Comparison of ENCODE assay signal across 1 cellular context in the genomic region with DNA sequence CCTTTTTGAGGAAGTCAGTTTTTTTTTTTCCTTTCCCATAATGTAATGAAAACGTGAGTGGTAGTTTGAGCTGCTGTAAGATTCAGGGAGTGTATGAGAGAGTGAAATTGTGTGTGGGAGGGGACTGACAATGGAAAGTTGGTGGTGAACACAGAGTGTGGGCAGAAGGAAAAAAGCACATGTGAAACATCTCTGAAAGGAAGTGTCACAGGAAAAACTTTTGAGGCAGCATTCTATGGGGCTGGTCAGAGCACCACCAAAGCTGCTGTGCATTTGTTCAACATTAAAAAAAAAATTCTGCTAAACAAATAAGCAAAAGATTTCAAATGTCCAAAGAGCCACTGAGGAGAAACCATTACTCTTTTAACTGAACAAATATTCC.
A peak's percentile ranks its signal among the peaks of the same experiment; 100 is the strongest.
TF ChIP-seq lines count a peak whose summit lies in the region.

No MANE protein-coding gene starts in this region.

TF ChIP-seq in GM12878, 131 proteins besides CTCF, POLR2A, EP300 and RAD21 (continued from another document):
- TF ChIP-seq, protein P1, sequence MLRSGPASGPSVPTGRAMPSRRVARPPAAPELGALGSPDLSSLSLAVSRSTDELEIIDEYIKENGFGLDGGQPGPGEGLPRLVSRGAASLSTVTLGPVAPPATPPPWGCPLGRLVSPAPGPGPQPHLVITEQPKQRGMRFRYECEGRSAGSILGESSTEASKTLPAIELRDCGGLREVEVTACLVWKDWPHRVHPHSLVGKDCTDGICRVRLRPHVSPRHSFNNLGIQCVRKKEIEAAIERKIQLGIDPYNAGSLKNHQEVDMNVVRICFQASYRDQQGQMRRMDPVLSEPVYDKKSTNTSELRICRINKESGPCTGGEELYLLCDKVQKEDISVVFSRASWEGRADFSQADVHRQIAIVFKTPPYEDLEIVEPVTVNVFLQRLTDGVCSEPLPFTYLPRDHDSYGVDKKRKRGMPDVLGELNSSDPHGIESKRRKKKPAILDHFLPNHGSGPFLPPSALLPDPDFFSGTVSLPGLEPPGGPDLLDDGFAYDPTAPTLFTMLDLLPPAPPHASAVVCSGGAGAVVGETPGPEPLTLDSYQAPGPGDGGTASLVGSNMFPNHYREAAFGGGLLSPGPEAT (IDR thresholded peaks at IDR 0.05; ENCODE audit: low read depth), result peak; percentile 93
- TF ChIP-seq, protein P2, sequence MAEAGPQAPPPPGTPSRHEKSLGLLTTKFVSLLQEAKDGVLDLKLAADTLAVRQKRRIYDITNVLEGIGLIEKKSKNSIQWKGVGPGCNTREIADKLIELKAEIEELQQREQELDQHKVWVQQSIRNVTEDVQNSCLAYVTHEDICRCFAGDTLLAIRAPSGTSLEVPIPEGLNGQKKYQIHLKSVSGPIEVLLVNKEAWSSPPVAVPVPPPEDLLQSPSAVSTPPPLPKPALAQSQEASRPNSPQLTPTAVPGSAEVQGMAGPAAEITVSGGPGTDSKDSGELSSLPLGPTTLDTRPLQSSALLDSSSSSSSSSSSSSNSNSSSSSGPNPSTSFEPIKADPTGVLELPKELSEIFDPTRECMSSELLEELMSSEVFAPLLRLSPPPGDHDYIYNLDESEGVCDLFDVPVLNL (IDR thresholded peaks at IDR 0.05; ENCODE audit: low read depth, low read length), result no peak
- TF ChIP-seq MEF2A (IDR thresholded peaks at IDR 0.05; ENCODE audit: insufficient read depth, low read depth, low read length) (no peak), MYC (IDR thresholded peaks at IDR 0.05; ENCODE audit: insufficient read depth, insufficient read length, insufficient replicate concordance, low read length, severe bottlenecking) (no peak), BACH1 (IDR thresholded peaks at IDR 0.05; ENCODE audit: borderline replicate concordance) (no peak; the same call in 1 of the 2 replicates), TAF1 (IDR thresholded peaks at IDR 0.05; ENCODE audit: borderline replicate concordance, low read depth, low read length) (no peak), MEF2B (IDR thresholded peaks at IDR 0.05; ENCODE audit: partially characterized antibody, poor library complexity, severe bottlenecking) (no peak), DPF2 (IDR thresholded peaks at IDR 0.05) (peak; percentile 65; the same call in 1 of the 2 replicates), ETV6 (conservative IDR thresholded peaks at IDR 0.05 in 1 of 2, IDR thresholded peaks at IDR 0.05 in 1 of 2; ENCODE audit: borderline replicate concordance in 1 of 2, low read depth in 1 of 2) (peak in 1 of 2 experiments; percentile 98; a peak in 2 of 4 replicates), JUNB (IDR thresholded peaks at IDR 0.05) (no peak), TCF12 (IDR thresholded peaks at IDR 0.05; ENCODE audit: low read depth, low read length) (peak; percentile 44; the same call in 1 of the 2 replicates), BCL11A (IDR thresholded peaks at IDR 0.05; ENCODE audit: low read depth, low read length) (peak; percentile 71; the same call in 1 of the 2 replicates), SIX5 (IDR thresholded peaks at IDR 0.05; ENCODE audit: low read depth, low read length, severe bottlenecking) (no peak), FOXM1 (IDR thresholded peaks at IDR 0.05; ENCODE audit: low read depth, low read length) (peak; percentile 83; the same call in 1 of the 2 replicates), IRF4 (IDR thresholded peaks at IDR 0.05; ENCODE audit: low read depth, low read length) (peak; percentile 65; the same call in 1 of the 2 replicates), KDM1A (IDR thresholded peaks at IDR 0.05; ENCODE audit: borderline replicate concordance) (no peak), ZBED1 (IDR thresholded peaks at IDR 0.05; ENCODE audit: borderline replicate concordance) (peak; percentile 72; the same call in 1 of the 2 replicates), EGR1 (IDR thresholded peaks at IDR 0.05; ENCODE audit: borderline replicate concordance in 1 of 2, low read depth in 2 of 2, low read length in 2 of 2) (peak in 1 of 2 experiments; percentile 71; a peak in 1 of 3 replicates), SUPT20H (IDR thresholded peaks at IDR 0.05; ENCODE audit: borderline replicate concordance, control insufficient read depth, low read depth, low read length) (no peak), ATF7 (IDR thresholded peaks at IDR 0.05; ENCODE audit: low read depth) (peak; percentile 75), BHLHE40 (IDR thresholded peaks at IDR 0.05; ENCODE audit: borderline replicate concordance in 1 of 2, low read depth in 2 of 2, low read length in 1 of 2) (peak; percentile 85 to 91), RCOR1 (conservative IDR thresholded peaks at IDR 0.05; ENCODE audit: low read depth, low read length) (0 out of 2 replicates have a peak, but pooled peaks have one; percentile 20), SIN3A (IDR thresholded peaks at IDR 0.05; ENCODE audit: low read depth, low read length) (no peak), HDAC6 (IDR thresholded peaks at IDR 0.05; ENCODE audit: unreplicated experiment) (no peak), NFYA (IDR thresholded peaks at IDR 0.05; ENCODE audit: borderline replicate concordance, low read depth, low read length) (no peak), CBFB (IDR thresholded peaks at IDR 0.05; ENCODE audit: low read depth) (peak; percentile 42; the same call in 1 of the 2 replicates), HDAC2 (IDR thresholded peaks at IDR 0.05) (no peak), ZNF217 (IDR thresholded peaks at IDR 0.05) (no peak), NFXL1 (IDR thresholded peaks at IDR 0.05; ENCODE audit: borderline replicate concordance) (no peak), ZNF274 (IDR thresholded peaks at IDR 0.05; ENCODE audit: insufficient read depth, insufficient read length) (no peak), CBX3 (IDR thresholded peaks at IDR 0.05; ENCODE audit: borderline replicate concordance, low read depth) (no peak), LARP7 (IDR thresholded peaks at IDR 0.05) (no peak), POU2F2 (IDR thresholded peaks at IDR 0.05; ENCODE audit: borderline replicate concordance, low read depth, low read length) (0 out of 3 replicates have a peak, but pooled peaks have one; percentile 32), SMARCA5 (IDR thresholded peaks at IDR 0.05) (no peak), ZNF622 (IDR thresholded peaks at IDR 0.05) (no peak), ZZZ3 (IDR thresholded peaks at IDR 0.05; ENCODE audit: control insufficient read depth, insufficient read length, low read depth) (no peak), RUNX3 (IDR thresholded peaks at IDR 0.05; ENCODE audit: low read length) (peak; percentile 89), CEBPB (IDR thresholded peaks at IDR 0.05; ENCODE audit: borderline replicate concordance in 1 of 2, low read depth in 2 of 2, low read length in 2 of 2) (peak in 1 of 2 experiments; percentile 75; a peak in 2 of 4 replicates), TCF3 (IDR thresholded peaks at IDR 0.05; ENCODE audit: borderline replicate concordance, insufficient read depth, low read depth, low read length) (0 out of 2 replicates have a peak, but pooled peaks have one; percentile 23), BRCA1 (IDR thresholded peaks at IDR 0.05; ENCODE audit: low read depth, low read length) (no peak), CREB1 (IDR thresholded peaks at IDR 0.05; ENCODE audit: low read depth) (0 out of 2 replicates have a peak, but pooled peaks have one; percentile 31)
- TF ChIP-seq, protein P3, sequence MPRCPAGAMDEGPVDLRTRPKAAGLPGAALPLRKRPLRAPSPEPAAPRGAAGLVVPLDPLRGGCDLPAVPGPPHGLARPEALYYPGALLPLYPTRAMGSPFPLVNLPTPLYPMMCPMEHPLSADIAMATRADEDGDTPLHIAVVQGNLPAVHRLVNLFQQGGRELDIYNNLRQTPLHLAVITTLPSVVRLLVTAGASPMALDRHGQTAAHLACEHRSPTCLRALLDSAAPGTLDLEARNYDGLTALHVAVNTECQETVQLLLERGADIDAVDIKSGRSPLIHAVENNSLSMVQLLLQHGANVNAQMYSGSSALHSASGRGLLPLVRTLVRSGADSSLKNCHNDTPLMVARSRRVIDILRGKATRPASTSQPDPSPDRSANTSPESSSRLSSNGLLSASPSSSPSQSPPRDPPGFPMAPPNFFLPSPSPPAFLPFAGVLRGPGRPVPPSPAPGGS (IDR thresholded peaks at IDR 0.05; ENCODE audit: borderline replicate concordance, insufficient read depth, low read depth, low read length, poor library complexity, severe bottlenecking), result peak; percentile 76
- TF ChIP-seq, protein P4, sequence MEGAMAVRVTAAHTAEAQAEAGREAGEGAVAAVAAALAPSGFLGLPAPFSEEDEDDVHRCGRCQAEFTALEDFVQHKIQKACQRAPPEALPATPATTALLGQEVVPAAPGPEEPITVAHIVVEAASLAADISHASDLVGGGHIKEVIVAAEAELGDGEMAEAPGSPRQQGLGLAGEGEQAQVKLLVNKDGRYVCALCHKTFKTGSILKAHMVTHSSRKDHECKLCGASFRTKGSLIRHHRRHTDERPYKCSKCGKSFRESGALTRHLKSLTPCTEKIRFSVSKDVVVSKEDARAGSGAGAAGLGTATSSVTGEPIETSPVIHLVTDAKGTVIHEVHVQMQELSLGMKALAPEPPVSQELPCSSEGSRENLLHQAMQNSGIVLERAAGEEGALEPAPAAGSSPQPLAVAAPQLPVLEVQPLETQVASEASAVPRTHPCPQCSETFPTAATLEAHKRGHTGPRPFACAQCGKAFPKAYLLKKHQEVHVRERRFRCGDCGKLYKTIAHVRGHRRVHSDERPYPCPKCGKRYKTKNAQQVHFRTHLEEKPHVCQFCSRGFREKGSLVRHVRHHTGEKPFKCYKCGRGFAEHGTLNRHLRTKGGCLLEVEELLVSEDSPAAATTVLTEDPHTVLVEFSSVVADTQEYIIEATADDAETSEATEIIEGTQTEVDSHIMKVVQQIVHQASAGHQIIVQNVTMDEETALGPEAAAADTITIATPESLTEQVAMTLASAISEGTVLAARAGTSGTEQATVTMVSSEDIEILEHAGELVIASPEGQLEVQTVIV (IDR thresholded peaks at IDR 0.05; ENCODE audit: borderline replicate concordance, partially characterized antibody), result no peak
- TF ChIP-seq, protein P5, sequence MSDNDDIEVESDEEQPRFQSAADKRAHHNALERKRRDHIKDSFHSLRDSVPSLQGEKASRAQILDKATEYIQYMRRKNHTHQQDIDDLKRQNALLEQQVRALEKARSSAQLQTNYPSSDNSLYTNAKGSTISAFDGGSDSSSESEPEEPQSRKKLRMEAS (IDR thresholded peaks at IDR 0.05; ENCODE audit: low read depth, low read length), result no peak
- TF ChIP-seq, protein P6, sequence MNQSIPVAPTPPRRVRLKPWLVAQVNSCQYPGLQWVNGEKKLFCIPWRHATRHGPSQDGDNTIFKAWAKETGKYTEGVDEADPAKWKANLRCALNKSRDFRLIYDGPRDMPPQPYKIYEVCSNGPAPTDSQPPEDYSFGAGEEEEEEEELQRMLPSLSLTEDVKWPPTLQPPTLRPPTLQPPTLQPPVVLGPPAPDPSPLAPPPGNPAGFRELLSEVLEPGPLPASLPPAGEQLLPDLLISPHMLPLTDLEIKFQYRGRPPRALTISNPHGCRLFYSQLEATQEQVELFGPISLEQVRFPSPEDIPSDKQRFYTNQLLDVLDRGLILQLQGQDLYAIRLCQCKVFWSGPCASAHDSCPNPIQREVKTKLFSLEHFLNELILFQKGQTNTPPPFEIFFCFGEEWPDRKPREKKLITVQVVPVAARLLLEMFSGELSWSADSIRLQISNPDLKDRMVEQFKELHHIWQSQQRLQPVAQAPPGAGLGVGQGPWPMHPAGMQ (IDR thresholded peaks at IDR 0.05; ENCODE audit: borderline replicate concordance), result no peak
- TF ChIP-seq, protein P7, sequence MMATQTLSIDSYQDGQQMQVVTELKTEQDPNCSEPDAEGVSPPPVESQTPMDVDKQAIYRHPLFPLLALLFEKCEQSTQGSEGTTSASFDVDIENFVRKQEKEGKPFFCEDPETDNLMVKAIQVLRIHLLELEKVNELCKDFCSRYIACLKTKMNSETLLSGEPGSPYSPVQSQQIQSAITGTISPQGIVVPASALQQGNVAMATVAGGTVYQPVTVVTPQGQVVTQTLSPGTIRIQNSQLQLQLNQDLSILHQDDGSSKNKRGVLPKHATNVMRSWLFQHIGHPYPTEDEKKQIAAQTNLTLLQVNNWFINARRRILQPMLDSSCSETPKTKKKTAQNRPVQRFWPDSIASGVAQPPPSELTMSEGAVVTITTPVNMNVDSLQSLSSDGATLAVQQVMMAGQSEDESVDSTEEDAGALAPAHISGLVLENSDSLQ (IDR thresholded peaks at IDR 0.05), result no peak; the same call in 1 of the 2 replicates
- TF ChIP-seq, protein P8, sequence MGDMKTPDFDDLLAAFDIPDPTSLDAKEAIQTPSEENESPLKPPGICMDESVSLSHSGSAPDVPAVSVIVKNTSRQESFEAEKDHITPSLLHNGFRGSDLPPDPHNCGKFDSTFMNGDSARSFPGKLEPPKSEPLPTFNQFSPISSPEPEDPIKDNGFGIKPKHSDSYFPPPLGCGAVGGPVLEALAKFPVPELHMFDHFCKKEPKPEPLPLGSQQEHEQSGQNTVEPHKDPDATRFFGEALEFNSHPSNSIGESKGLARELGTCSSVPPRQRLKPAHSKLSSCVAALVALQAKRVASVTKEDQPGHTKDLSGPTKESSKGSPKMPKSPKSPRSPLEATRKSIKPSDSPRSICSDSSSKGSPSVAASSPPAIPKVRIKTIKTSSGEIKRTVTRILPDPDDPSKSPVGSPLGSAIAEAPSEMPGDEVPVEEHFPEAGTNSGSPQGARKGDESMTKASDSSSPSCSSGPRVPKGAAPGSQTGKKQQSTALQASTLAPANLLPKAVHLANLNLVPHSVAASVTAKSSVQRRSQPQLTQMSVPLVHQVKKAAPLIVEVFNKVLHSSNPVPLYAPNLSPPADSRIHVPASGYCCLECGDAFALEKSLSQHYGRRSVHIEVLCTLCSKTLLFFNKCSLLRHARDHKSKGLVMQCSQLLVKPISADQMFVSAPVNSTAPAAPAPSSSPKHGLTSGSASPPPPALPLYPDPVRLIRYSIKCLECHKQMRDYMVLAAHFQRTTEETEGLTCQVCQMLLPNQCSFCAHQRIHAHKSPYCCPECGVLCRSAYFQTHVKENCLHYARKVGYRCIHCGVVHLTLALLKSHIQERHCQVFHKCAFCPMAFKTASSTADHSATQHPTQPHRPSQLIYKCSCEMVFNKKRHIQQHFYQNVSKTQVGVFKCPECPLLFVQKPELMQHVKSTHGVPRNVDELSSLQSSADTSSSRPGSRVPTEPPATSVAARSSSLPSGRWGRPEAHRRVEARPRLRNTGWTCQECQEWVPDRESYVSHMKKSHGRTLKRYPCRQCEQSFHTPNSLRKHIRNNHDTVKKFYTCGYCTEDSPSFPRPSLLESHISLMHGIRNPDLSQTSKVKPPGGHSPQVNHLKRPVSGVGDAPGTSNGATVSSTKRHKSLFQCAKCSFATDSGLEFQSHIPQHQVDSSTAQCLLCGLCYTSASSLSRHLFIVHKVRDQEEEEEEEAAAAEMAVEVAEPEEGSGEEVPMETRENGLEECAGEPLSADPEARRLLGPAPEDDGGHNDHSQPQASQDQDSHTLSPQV (IDR thresholded peaks at IDR 0.05), result no peak
- TF ChIP-seq, protein P9, sequence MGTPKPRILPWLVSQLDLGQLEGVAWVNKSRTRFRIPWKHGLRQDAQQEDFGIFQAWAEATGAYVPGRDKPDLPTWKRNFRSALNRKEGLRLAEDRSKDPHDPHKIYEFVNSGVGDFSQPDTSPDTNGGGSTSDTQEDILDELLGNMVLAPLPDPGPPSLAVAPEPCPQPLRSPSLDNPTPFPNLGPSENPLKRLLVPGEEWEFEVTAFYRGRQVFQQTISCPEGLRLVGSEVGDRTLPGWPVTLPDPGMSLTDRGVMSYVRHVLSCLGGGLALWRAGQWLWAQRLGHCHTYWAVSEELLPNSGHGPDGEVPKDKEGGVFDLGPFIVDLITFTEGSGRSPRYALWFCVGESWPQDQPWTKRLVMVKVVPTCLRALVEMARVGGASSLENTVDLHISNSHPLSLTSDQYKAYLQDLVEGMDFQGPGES (IDR thresholded peaks at IDR 0.05), result no peak
TF ChIP-seq in GM12878: peak in this region for 31.
